Comparison of ENCODE assay signal across 16 cellular contexts in the genomic region with DNA sequence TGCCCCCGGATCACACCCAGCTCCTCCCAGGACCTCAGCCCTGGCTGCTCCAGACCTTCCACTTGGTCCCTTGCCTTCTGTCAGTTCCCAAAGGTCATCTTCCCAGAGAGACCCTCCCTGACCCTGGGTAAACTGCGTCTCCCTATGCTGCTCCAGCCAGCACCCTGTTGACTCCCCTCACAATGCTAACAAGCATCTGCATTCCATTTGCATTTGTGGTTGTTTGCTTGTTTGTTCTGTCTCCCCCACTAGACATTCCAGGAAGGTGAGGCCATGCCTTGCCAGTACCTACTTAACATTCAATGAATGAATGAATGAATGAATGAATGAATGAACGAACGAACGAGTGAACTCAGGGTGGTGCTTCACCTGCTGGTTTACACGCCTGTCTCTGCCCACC.
DNase-seq lines count a peak whose midpoint lies in the region; ATAC-seq and TF ChIP-seq lines count a peak whose summit lies in the region.
"Had no signal": no experiment of that assay in that cellular context is flagged by ENCODE, and none has a peak within 500 bp of the region (broad histone marks: within the 10 kb centered on the region; RNA-seq: fewer than 3 reads in every experiment).

No MANE protein-coding gene starts in this region.

- no peaks in the 10 kb centered on the region for H3K36me3 Mint-ChIP-seq in CD8-positive, alpha-beta T cell

- no peak overlapping the region for H4K5ac ChIP-seq in mesendoderm (ENCODE audit: low read length)

- no CpG with 5 or more reads among the region's 6 CpGs for WGBS in mesendoderm (ENCODE audit: extremely low coverage, insufficient coverage, low lambda C conversion rate)

- POLR2A ChIA-PET in PC-3 (lab: Charles Lee; ENCODE audit: unreplicated experiment): no interaction called here
- POLR2A ChIA-PET in CD8-positive, alpha-beta T cell (lab: Charles Lee): no interaction called here
- POLR2A ChIA-PET in OCI-LY7 (lab: Charles Lee): no interaction called here

- H3K4me2 ChIP-seq in PC-3 (ENCODE audit: low read length): peak overlapping the region; percentile 54
- no peak overlapping the region for H3K4me2 ChIP-seq in mesendoderm (ENCODE audit: low read length)
- H3K4me2 ChIP-seq in OCI-LY7 (ENCODE audit: low read length): no peak overlapping the region

- CTCF ChIA-PET in PC-3 (lab: Charles Lee): no interaction called here
- CTCF ChIA-PET in CD8-positive, alpha-beta T cell (lab: Charles Lee): no interaction called here
- CTCF ChIA-PET in OCI-LY7 (lab: Charles Lee; ENCODE audit: unreplicated experiment): no interaction called here

- 0 out of 2 replicates have a peak overlapping the region, but pooled peaks have one; percentile 27 for H3K9ac ChIP-seq in PC-3 (ENCODE audit: low read length)
- H3K9ac ChIP-seq in mesendoderm (ENCODE audit: low read length): no peak overlapping the region
- H3K9ac ChIP-seq: GM23248 had no signal

- H3K23ac ChIP-seq in mesendoderm (ENCODE audit: low read length): no peak overlapping the region

- H3K27ac Mint-ChIP-seq in CD8-positive, alpha-beta T cell: no peak overlapping the region

- no peak overlapping the region for H3K4ac ChIP-seq in mesendoderm (ENCODE audit: low read depth, low read length)

- H3K79me2 ChIP-seq in PC-3 (ENCODE audit: low read length) (no peaks in the 10 kb centered on the region), mesendoderm (ENCODE audit: control insufficient read depth, insufficient read depth, low read length) (no peaks in the 10 kb centered on the region), OCI-LY7 (ENCODE audit: insufficient read depth, low read depth, low read length) (no peaks in the 10 kb centered on the region)

- H2AFZ ChIP-seq in PC-3 (ENCODE audit: low read length): no peak overlapping the region
- H2AFZ ChIP-seq in OCI-LY7 (ENCODE audit: low read length): no peak overlapping the region
- H2AFZ ChIP-seq: GM23248 had no signal

- BruUV-seq in PC-3 (replicated peaks; lab: Mats Ljungman, UMichigan) (no TSS peak), OCI-LY7 (replicated peaks; lab: Mats Ljungman, UMichigan) (no TSS peak)

- H3K27me3 Mint-ChIP-seq in CD8-positive, alpha-beta T cell (ENCODE audit: low read depth): peaks cover 26% of the 10 kb centered on the region

- peak overlapping the region; percentile 55 for H3K27ac ChIP-seq in PC-3 (ENCODE audit: low read length)
- no peak overlapping the region for H3K27ac ChIP-seq in mesendoderm (ENCODE audit: low read depth, low read length)
- H3K27ac ChIP-seq in CD8-positive, alpha-beta T cell (ENCODE audit: low read depth, low read length): no peak overlapping the region
- H3K27ac ChIP-seq in OCI-LY7 (ENCODE audit: low read depth, low read length, poor library complexity, severe bottlenecking): no peak overlapping the region
- H3K27ac ChIP-seq: C4-2B, GM23248 had no signal

- H2BK120ac ChIP-seq in mesendoderm (ENCODE audit: low read depth, low read length): no peak overlapping the region

- ATAC-seq in PC-3: peak; percentile 47
- ATAC-seq in CD8-positive, alpha-beta T cell: no peak

- H3K27me3 ChIP-seq in PC-3 (ENCODE audit: low read length) (no peaks in the 10 kb centered on the region), mesendoderm (ENCODE audit: insufficient read depth, low read length, poor library complexity) (no peaks in the 10 kb centered on the region)
- H3K27me3 ChIP-seq in CD8-positive, alpha-beta T cell (ENCODE audit: insufficient read depth, low read length): peaks cover 4% of the 10 kb centered on the region

- intact Hi-C loops in PC-3 (cut with micrococcal nuclease): no loop called here
- intact Hi-C loops in CD8-positive, alpha-beta T cell (cut with DNase I, micrococcal nuclease): no loop called here
- intact Hi-C loops in OCI-LY7 (cut with micrococcal nuclease; ENCODE audit: unreplicated experiment): no loop called here

- no peak overlapping the region for H4K8ac ChIP-seq in mesendoderm (ENCODE audit: low read depth, low read length)

- H3K4me1 Mint-ChIP-seq in CD8-positive, alpha-beta T cell (ENCODE audit: low read depth): no peaks in the 10 kb centered on the region

- no peaks in the 10 kb centered on the region for H3K79me1 ChIP-seq in mesendoderm (ENCODE audit: low read length)

- DNase-seq in PC-3: peak; percentile 72
- DNase-seq in ecto neural progenitor cell (ENCODE audit: low spot score): peak; percentile 44
- DNase-seq in mesendoderm: peak; percentile 87
- no peak for DNase-seq in CD8-positive, alpha-beta T cell
- no peak for DNase-seq in HT-29 (ENCODE audit: low spot score)
- no peak for DNase-seq in OCI-LY7 (ENCODE audit: low spot score)
- DNase-seq in NCI-H1930 (lab: John Stamatoyannopoulos, UW): no peak
- DNase-seq: AML-193, DMS79 treated with DMSO at 0.1 percent for 48 hours, GM23248, KBM-7, NCI-H1105 treated with DMSO at 0.1 percent for 48 hours, NCI-H2107, NCI-H510A, NCI-H774 had no signal

- TF ChIP-seq CTCF in PC-3 (conservative IDR thresholded peaks at IDR 0.05; ENCODE audit: low read depth, low read length) (no peak), OCI-LY7 (conservative IDR thresholded peaks at IDR 0.05; ENCODE audit: low read length) (no peak)
- TF ChIP-seq CTCF in CD8-positive, alpha-beta T cell (IDR thresholded peaks at IDR 0.05): no peak

- no peak overlapping the region for H3K18ac ChIP-seq in mesendoderm (ENCODE audit: low read length)

- H3K56ac ChIP-seq in mesendoderm (ENCODE audit: low read length): peak overlapping the region; percentile 15

- H3K4me1 ChIP-seq in PC-3 (ENCODE audit: insufficient read depth, low read length) (peaks cover 47% of the 10 kb centered on the region), mesendoderm (ENCODE audit: control insufficient read depth, low read depth, low read length) (peaks cover 11% of the 10 kb centered on the region), OCI-LY7 (ENCODE audit: insufficient read depth, low read length, poor library complexity, severe bottlenecking) (no peaks in the 10 kb centered on the region)
- H3K4me1 ChIP-seq in CD8-positive, alpha-beta T cell (ENCODE audit: insufficient read depth, low read length): no peaks in the 10 kb centered on the region

- H3K4me3 Mint-ChIP-seq in CD8-positive, alpha-beta T cell: no peak overlapping the region

- H3K36me3 ChIP-seq in PC-3 (ENCODE audit: low read depth, low read length) (no peaks in the 10 kb centered on the region), mesendoderm (ENCODE audit: control insufficient read depth, insufficient read depth, low read length) (no peaks in the 10 kb centered on the region), OCI-LY7 (ENCODE audit: insufficient read depth, low read length) (no peaks in the 10 kb centered on the region)
- no peaks in the 10 kb centered on the region for H3K36me3 ChIP-seq in CD8-positive, alpha-beta T cell (ENCODE audit: insufficient read depth, low read length)

- H2BK5ac ChIP-seq in mesendoderm (ENCODE audit: low read length): no peak overlapping the region

- no peak overlapping the region for H2AK5ac ChIP-seq in mesendoderm (ENCODE audit: low read length)

- H3K9me3 Mint-ChIP-seq in CD8-positive, alpha-beta T cell: no peaks in the 10 kb centered on the region

- H3K9me2 ChIP-seq in PC-3 (replicated peaks; ENCODE audit: low read length): no peaks in the 10 kb centered on the region
- no peaks in the 10 kb centered on the region for H3K9me2 ChIP-seq in OCI-LY7 (ENCODE audit: insufficient read depth, low read length)

- no peaks in the 10 kb centered on the region for H3K9me3 ChIP-seq in PC-3 (ENCODE audit: low read length)
- no peaks in the 10 kb centered on the region for H3K9me3 ChIP-seq in CD8-positive, alpha-beta T cell (ENCODE audit: low read length)
- no peaks in the 10 kb centered on the region for H3K9me3 ChIP-seq in OCI-LY7 (ENCODE audit: low read length)

- no peaks in the 10 kb centered on the region for H3F3A ChIP-seq in PC-3 (ENCODE audit: low read length, unreplicated experiment)

- H3K4me3 ChIP-seq in PC-3 (ENCODE audit: low read length): no peak overlapping the region
- no peak overlapping the region for H3K4me3 ChIP-seq in mesendoderm (ENCODE audit: low read length)
- H3K4me3 ChIP-seq in CD8-positive, alpha-beta T cell (ENCODE audit: low read depth, low read length): no peak overlapping the region
- no peak overlapping the region for H3K4me3 ChIP-seq in OCI-LY7 (ENCODE audit: low read depth, low read length, poor library complexity, severe bottlenecking)
- H3K4me3 ChIP-seq: GM23248 had no signal

- H2BK15ac ChIP-seq in mesendoderm (replicated peaks; ENCODE audit: low read depth): no peak overlapping the region

- H4K20me1 ChIP-seq in PC-3 (ENCODE audit: low read length) (no peaks in the 10 kb centered on the region), OCI-LY7 (ENCODE audit: insufficient read depth, low read length) (no peaks in the 10 kb centered on the region)

Comparison
In these comparisons a context has a peak if more than half of its experiments do, and no peak if none do; other contexts are left out.
1. DNase-seq: peak in PC-3 (single experiment), ecto neural progenitor cell (single experiment) and mesendoderm (single experiment); none in CD8-positive, alpha-beta T cell (0 of 7), HT-29 (single experiment), OCI-LY7 (single experiment) and NCI-H1930 (0 of 2).